Comparison of ENCODE assay signal across 11 cellular contexts in genomic region chr14:25444381-25444780, GRCh38.
"Had no signal": no experiment of that assay in that cellular context is flagged by ENCODE, and none has a peak within 500 bp of the region (broad histone marks: within the 10 kb centered on the region; RNA-seq: fewer than 3 reads in every experiment).

No MANE protein-coding gene starts in this region.

- ATAC-seq: GM23338, HCT116 had no signal

- H3K4me3 ChIP-seq: GM23248, GM23338, HAP-1 had no signal

- H2AFZ ChIP-seq: GM23248, GM23338 had no signal

- H3K4me1 ChIP-seq: HAP-1 had no signal

- H3K36me3 ChIP-seq: HAP-1 had no signal

- H3K9me3 ChIP-seq: HAP-1 had no signal

- H3K9ac ChIP-seq: GM23248 had no signal

- H3K4me2 ChIP-seq: GM23338 had no signal

- H3K27ac ChIP-seq: GM23248 had no signal

- FAIRE-seq: H1, H54 had no signal

- DNase-seq: GM23248, GOT3, H7, H9, HCEC 1CT, HFFc6 had no signal
